ENCODE assay signal across 1 cellular context in the genomic region with DNA sequence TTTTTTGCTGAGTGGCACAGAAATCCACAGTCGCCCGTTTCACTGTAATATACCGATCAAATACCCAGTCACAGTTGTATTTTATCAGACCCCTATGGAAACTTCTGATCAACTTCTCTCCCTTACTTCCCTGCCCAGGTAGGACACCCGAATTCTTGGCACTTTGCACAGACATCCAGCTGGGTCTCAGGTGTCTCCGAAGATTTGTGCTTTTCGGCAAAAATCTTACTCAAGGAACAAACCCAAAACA.
TF ChIP-seq lines count a peak whose summit lies in the region.

No MANE protein-coding gene starts in this region.

TF ChIP-seq in GM23338, 12 proteins besides CTCF, POLR2A, EP300 and RAD21 (continued from another document):
- TF ChIP-seq, protein P1, sequence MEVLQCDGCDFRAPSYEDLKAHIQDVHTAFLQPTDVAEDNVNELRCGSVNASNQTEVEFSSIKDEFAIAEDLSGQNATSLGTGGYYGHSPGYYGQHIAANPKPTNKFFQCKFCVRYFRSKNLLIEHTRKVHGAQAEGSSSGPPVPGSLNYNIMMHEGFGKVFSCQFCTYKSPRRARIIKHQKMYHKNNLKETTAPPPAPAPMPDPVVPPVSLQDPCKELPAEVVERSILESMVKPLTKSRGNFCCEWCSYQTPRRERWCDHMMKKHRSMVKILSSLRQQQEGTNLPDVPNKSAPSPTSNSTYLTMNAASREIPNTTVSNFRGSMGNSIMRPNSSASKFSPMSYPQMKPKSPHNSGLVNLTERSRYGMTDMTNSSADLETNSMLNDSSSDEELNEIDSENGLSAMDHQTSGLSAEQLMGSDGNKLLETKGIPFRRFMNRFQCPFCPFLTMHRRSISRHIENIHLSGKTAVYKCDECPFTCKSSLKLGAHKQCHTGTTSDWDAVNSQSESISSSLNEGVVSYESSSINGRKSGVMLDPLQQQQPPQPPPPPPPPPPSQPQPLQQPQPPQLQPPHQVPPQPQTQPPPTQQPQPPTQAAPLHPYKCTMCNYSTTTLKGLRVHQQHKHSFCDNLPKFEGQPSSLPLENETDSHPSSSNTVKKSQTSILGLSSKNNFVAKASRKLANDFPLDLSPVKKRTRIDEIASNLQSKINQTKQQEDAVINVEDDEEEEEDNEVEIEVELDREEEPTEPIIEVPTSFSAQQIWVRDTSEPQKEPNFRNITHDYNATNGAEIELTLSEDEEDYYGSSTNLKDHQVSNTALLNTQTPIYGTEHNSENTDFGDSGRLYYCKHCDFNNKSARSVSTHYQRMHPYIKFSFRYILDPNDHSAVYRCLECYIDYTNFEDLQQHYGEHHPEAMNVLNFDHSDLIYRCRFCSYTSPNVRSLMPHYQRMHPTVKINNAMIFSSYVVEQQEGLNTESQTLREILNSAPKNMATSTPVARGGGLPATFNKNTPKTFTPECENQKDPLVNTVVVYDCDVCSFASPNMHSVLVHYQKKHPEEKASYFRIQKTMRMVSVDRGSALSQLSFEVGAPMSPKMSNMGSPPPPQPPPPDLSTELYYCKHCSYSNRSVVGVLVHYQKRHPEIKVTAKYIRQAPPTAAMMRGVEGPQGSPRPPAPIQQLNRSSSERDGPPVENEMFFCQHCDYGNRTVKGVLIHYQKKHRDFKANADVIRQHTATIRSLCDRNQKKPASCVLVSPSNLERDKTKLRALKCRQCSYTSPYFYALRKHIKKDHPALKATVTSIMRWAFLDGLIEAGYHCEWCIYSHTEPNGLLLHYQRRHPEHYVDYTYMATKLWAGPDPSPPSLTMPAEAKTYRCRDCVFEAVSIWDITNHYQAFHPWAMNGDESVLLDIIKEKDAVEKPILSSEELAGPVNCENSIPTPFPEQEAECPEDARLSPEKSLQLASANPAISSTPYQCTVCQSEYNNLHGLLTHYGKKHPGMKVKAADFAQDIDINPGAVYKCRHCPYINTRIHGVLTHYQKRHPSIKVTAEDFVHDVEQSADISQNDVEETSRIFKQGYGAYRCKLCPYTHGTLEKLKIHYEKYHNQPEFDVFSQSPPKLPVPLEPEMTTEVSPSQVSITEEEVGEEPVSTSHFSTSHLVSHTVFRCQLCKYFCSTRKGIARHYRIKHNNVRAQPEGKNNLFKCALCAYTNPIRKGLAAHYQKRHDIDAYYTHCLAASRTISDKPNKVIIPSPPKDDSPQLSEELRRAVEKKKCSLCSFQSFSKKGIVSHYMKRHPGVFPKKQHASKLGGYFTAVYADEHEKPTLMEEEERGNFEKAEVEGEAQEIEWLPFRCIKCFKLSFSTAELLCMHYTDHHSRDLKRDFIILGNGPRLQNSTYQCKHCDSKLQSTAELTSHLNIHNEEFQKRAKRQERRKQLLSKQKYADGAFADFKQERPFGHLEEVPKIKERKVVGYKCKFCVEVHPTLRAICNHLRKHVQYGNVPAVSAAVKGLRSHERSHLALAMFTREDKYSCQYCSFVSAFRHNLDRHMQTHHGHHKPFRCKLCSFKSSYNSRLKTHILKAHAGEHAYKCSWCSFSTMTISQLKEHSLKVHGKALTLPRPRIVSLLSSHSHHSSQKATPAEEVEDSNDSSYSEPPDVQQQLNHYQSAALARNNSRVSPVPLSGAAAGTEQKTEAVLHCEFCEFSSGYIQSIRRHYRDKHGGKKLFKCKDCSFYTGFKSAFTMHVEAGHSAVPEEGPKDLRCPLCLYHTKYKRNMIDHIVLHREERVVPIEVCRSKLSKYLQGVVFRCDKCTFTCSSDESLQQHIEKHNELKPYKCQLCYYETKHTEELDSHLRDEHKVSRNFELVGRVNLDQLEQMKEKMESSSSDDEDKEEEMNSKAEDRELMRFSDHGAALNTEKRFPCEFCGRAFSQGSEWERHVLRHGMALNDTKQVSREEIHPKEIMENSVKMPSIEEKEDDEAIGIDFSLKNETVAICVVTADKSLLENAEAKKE (CRISPR knock-in tag; IDR thresholded peaks at IDR 0.05): no peak
